ENCODE assay signal across 15 cellular contexts in the genomic region with DNA sequence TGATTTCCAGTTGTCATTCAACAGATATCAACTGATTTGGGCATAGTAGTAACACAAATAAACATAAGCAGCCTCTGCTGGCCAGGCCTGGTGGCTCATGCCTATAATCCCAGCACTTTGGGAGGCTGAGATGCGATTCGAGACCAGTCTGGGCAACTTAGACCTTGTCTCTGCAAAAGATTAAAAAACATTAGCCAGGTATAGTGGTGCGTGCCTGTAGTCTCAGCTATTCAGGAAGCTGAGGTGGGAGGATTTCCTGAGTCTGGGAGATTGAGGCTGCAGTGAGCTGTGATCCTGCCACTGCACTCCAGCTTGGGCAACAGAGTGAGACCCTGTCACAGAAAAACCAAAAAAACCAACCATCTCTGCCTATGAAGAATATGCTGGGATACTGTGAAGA. TPM values are rescaled to one million over a fixed set of nuclear protein-coding genes. Genes with fewer than 3 reads are reported as not detected.
A peak's percentile ranks its signal among the peaks of the same experiment; 100 is the strongest.
DNase-seq lines count a peak whose midpoint lies in the region; ATAC-seq and TF ChIP-seq lines count a peak whose summit lies in the region.
"Had no signal": no experiment of that assay in that cellular context is flagged by ENCODE, and none has a peak within 500 bp of the region (broad histone marks: within the 10 kb centered on the region; RNA-seq: fewer than 3 reads in every experiment).

No MANE protein-coding gene starts in this region.

- H3K79me2 ChIP-seq in Karpas-422 (ENCODE audit: low read length), result peaks cover 99% of the 10 kb centered on the region

- peak overlapping the region; percentile 25 for H3K27ac Mint-ChIP-seq in activated CD4-positive, alpha-beta T cell treated with anti-CD3 and anti-CD28 coated beads, Interleukin-2, amount 10 ng/mL, durations not matched to agents 24 days and 14 days
- H3K27ac Mint-ChIP-seq in naive thymus-derived CD4-positive, alpha-beta T cell, result peak overlapping the region in 8 of 9 donors; percentile 63 to 89 (median 78)

- no peaks in the 10 kb centered on the region for H3K27me3 ChIP-seq in Karpas-422 (ENCODE audit: low read length)
- no peaks in the 10 kb centered on the region for H3K27me3 ChIP-seq in naive thymus-derived CD4-positive, alpha-beta T cell (ENCODE audit: control insufficient read depth in 2 of 2, insufficient read depth in 2 of 2, low read length in 2 of 2)
- H3K27me3 ChIP-seq: colonic mucosa, SJCRH30 had no signal

- no peaks in the 10 kb centered on the region for H3K9me3 ChIP-seq in Karpas-422 (ENCODE audit: low read length)
- no peaks in the 10 kb centered on the region for H3K9me3 ChIP-seq in naive thymus-derived CD4-positive, alpha-beta T cell (ENCODE audit: control insufficient read depth in 2 of 3, low read length in 3 of 3)
- H3K9me3 ChIP-seq: colonic mucosa, SJCRH30 had no signal

- H3K9me2 ChIP-seq in Karpas-422 (replicated peaks; ENCODE audit: insufficient read depth, low read length), result no peaks in the 10 kb centered on the region

- H3K9me3 Mint-ChIP-seq in activated CD4-positive, alpha-beta T cell treated with anti-CD3 and anti-CD28 coated beads, Interleukin-2, amount 10 ng/mL, durations not matched to agents 24 days and 14 days, result no peaks in the 10 kb centered on the region
- no peaks in the 10 kb centered on the region for H3K9me3 Mint-ChIP-seq in naive thymus-derived CD4-positive, alpha-beta T cell

- peaks cover 51% of the 10 kb centered on the region for H3K4me1 Mint-ChIP-seq in activated CD4-positive, alpha-beta T cell treated with anti-CD3 and anti-CD28 coated beads, Interleukin-2, amount 10 ng/mL, durations not matched to agents 24 days and 14 days
- H3K4me1 Mint-ChIP-seq in naive thymus-derived CD4-positive, alpha-beta T cell, result peaks cover 42 to 77% (median 61%) of the 10 kb centered on the region in 7 donors

- H3K27ac ChIP-seq in Karpas-422 (ENCODE audit: low read length), result peak overlapping the region; percentile 63
- H3K27ac ChIP-seq in naive thymus-derived CD4-positive, alpha-beta T cell (ENCODE audit: low read depth, low read length), result no peak overlapping the region
- H3K27ac ChIP-seq: colonic mucosa, SJCRH30 had no signal

- H3K36me3 ChIP-seq in Karpas-422 (ENCODE audit: insufficient read depth, low read length), result peaks cover 88% of the 10 kb centered on the region
- peaks cover 0 to 46% (median 1%) of the 10 kb centered on the region in 3 experiments for H3K36me3 ChIP-seq in naive thymus-derived CD4-positive, alpha-beta T cell (ENCODE audit: control insufficient read depth in 2 of 3, insufficient read depth in 3 of 3, low read length in 3 of 3)
- H3K36me3 ChIP-seq: colonic mucosa had no signal

- H3K4me3 Mint-ChIP-seq in activated CD4-positive, alpha-beta T cell treated with anti-CD3 and anti-CD28 coated beads, Interleukin-2, amount 10 ng/mL, durations not matched to agents 24 days and 14 days, result peak overlapping the region; percentile 36
- peak overlapping the region in 9 of 10 donors; percentile 24 to 67 (median 58) for H3K4me3 Mint-ChIP-seq in naive thymus-derived CD4-positive, alpha-beta T cell

- peaks cover 55% of the 10 kb centered on the region for H3K36me3 Mint-ChIP-seq in activated CD4-positive, alpha-beta T cell treated with anti-CD3 and anti-CD28 coated beads, Interleukin-2, amount 10 ng/mL, durations not matched to agents 24 days and 14 days (ENCODE audit: low read depth)
- peaks cover under 1 to 41% (median 32%) of the 10 kb centered on the region in 5 donors for H3K36me3 Mint-ChIP-seq in naive thymus-derived CD4-positive, alpha-beta T cell

- DNase-seq in activated CD4-positive, alpha-beta T cell treated with anti-CD3 and anti-CD28 coated beads, Interleukin-2, amount 10 ng/mL, durations not matched to agents 24 days and 14 days, result no peak
- no peak for DNase-seq in activated CD4-positive, alpha-beta T cell treated with anti-CD3 and anti-CD28 coated beads, Interleukin-2, amount 50 U/mL, for 4 hours
- DNase-seq in Karpas-422 (no peak), cardiac fibroblast (ENCODE audit: low read depth in 2 of 2) (no peak), HT-29 (ENCODE audit: low spot score) (no peak)
- DNase-seq in naive thymus-derived CD4-positive, alpha-beta T cell, result no peak
- no peak for DNase-seq in activated effector memory CD4-positive, alpha-beta T cell treated with anti-CD3 and anti-CD28 coated beads, Interleukin-2, amount 50 U/mL, for 16 hours
- DNase-seq: amniotic stem cell, colonic mucosa, hippocampal formation, NCI-H1436 treated with DMSO at 0.1 percent for 48 hours, NCI-H2227 treated with DMSO at 0.1 percent for 48 hours, SJCRH30, substantia nigra had no signal

- H3K9ac ChIP-seq in Karpas-422 (ENCODE audit: low read length), result no peak overlapping the region

- H3K4me2 ChIP-seq in Karpas-422 (ENCODE audit: low read depth, low read length, poor library complexity, severe bottlenecking), result peak overlapping the region; percentile 17

- H3K4me3 ChIP-seq in Karpas-422 (ENCODE audit: low read length), result no peak overlapping the region
- H3K4me3 ChIP-seq in cardiac fibroblast (replicated peaks in 1 of 2; ENCODE audit: low read depth in 2 of 2, low read length in 2 of 2), result no peak overlapping the region
- H3K4me3 ChIP-seq in naive thymus-derived CD4-positive, alpha-beta T cell (ENCODE audit: low read length), result no peak overlapping the region
- H3K4me3 ChIP-seq: colonic mucosa, SJCRH30 had no signal

- CTCF ChIA-PET in naive thymus-derived CD4-positive, alpha-beta T cell (lab: Charles Lee), result no interaction called here

- H3K4me1 ChIP-seq in Karpas-422 (ENCODE audit: low read length), result peaks cover 66% of the 10 kb centered on the region
- H3K4me1 ChIP-seq in naive thymus-derived CD4-positive, alpha-beta T cell (ENCODE audit: control insufficient read depth in 2 of 2, insufficient read depth in 2 of 2, low read length in 2 of 2), result peaks cover 19 to 31% of the 10 kb centered on the region in 2 donors
- H3K4me1 ChIP-seq: colonic mucosa, SJCRH30 had no signal

- intact Hi-C loops in activated CD4-positive, alpha-beta T cell treated with anti-CD3 and anti-CD28 coated beads, Interleukin-2, amount 10 ng/mL, durations not matched to agents 24 days and 14 days (cut with micrococcal nuclease), result no loop called here
- intact Hi-C loops in naive thymus-derived CD4-positive, alpha-beta T cell (cut with micrococcal nuclease), result no loop called here

- ATAC-seq in naive thymus-derived CD4-positive, alpha-beta T cell, result no peak
- ATAC-seq in HG02759 (IDR thresholded peaks at IDR 0.05; ENCODE audit: unreplicated experiment), result no peak

- H2AFZ ChIP-seq in Karpas-422 (ENCODE audit: low read length), result no peak overlapping the region

- POLR2A ChIA-PET in naive thymus-derived CD4-positive, alpha-beta T cell (lab: Charles Lee), result no interaction called here

- no peaks in the 10 kb centered on the region for H3K27me3 Mint-ChIP-seq in activated CD4-positive, alpha-beta T cell treated with anti-CD3 and anti-CD28 coated beads, Interleukin-2, amount 10 ng/mL, durations not matched to agents 24 days and 14 days
- no peaks in the 10 kb centered on the region for H3K27me3 Mint-ChIP-seq in naive thymus-derived CD4-positive, alpha-beta T cell

- peaks cover 70% of the 10 kb centered on the region for H4K20me1 ChIP-seq in Karpas-422 (ENCODE audit: insufficient read depth, low read depth, low read length)

- TF ChIP-seq CTCF in cardiac fibroblast (IDR thresholded peaks at IDR 0.05; ENCODE audit: low read depth, low read length), result peak; percentile 4

RNA-seq across cellular contexts. Expression of gene METAP2, which starts 7.1 kb away (rescaled TPM):
- total RNA-seq in activated CD4-positive, alpha-beta T cell treated with anti-CD3 and anti-CD28 coated beads, Interleukin-2, amount 10 ng/mL, durations not matched to agents 24 days and 14 days, result 125 and 133 TPM in 2 replicates
- 304 and 383 TPM in 2 replicates for total RNA-seq in Karpas-422 (2014; rRNA removed; shearing (Covaris generic); ENCODE audit: low replicate concordance)
- total RNA-seq in naive thymus-derived CD4-positive, alpha-beta T cell, result 10 to 100 TPM; 48.2 to 79.9 (median 57.3) TPM
- 10 to 100 TPM; 37.8 to 48.2 TPM for polyA plus RNA-seq in naive thymus-derived CD4-positive, alpha-beta T cell
- total RNA-seq in HT-29 (2014; rRNA removed; shearing (Covaris generic)), result 38.8 and 45.6 TPM in 2 replicates
